In genomic region chr15:25684521-25685215, GRCh38 we compare ENCODE assay signal across 10 cellular contexts.
DNase-seq lines count a peak whose midpoint lies in the region; ATAC-seq and TF ChIP-seq lines count a peak whose summit lies in the region.
"Had no signal": no experiment of that assay in that cellular context is flagged by ENCODE, and none has a peak within 500 bp of the region (broad histone marks: within the 10 kb centered on the region; RNA-seq: fewer than 3 reads in every experiment).

No MANE protein-coding gene starts in this region.

- H3K27me3 ChIP-seq in AG04450 (ENCODE audit: control insufficient read depth, insufficient read depth, low read length) (no peaks in the 10 kb centered on the region), osteoblast (ENCODE audit: insufficient read depth, low read length) (no peaks in the 10 kb centered on the region)

- TF ChIP-seq CTCF in AG04450 (IDR thresholded peaks at IDR 0.05; ENCODE audit: low read depth, low read length) (no peak), RWPE1 (conservative IDR thresholded peaks at IDR 0.05; ENCODE audit: low read depth) (no peak), osteoblast (IDR thresholded peaks at IDR 0.05; ENCODE audit: extremely low read depth, low read depth, low read length) (no peak)

- no peaks in the 10 kb centered on the region for H3K79me2 ChIP-seq in osteoblast (ENCODE audit: insufficient read depth, low read length)

- H3K4me3 ChIP-seq in AG04450 (ENCODE audit: low read depth, low read length): no peak overlapping the region
- H3K4me3 ChIP-seq in osteoblast (ENCODE audit: insufficient read depth, low read length): peak overlapping the region; percentile 18

- DNase-seq in AG04450 (ENCODE audit: low read depth, low spot score) (peak; percentile 37), RWPE1 (ENCODE audit: low spot score) (peak; percentile 15), Right ventricle myocardium superior (peak; percentile 64), osteoblast (ENCODE audit: insufficient read length, low spot score, missing footprints) (peak; percentile 98), HCEC 1CT (no peak)
- DNase-seq: NCI-H524 treated with DMSO at 0.1 percent for 48 hours had no signal

- POLR2A ChIA-PET in AG04450 (lab: Yijun Ruan, JAX): no interaction called here
- POLR2A ChIA-PET in RWPE1 (lab: Yijun Ruan, JAX; ENCODE audit: low non-redundant PET): no interaction called here

- H3K9me3 ChIP-seq in AG04450 (ENCODE audit: control insufficient read depth, insufficient read depth, low read length): no peaks in the 10 kb centered on the region
- H3K9me3 ChIP-seq in osteoblast (ENCODE audit: low read depth, low read length): no peaks in the 10 kb centered on the region

- peak; percentile 36 for ATAC-seq in Right ventricle myocardium superior (ENCODE audit: poor library complexity)
- ATAC-seq in HG03135 (IDR thresholded peaks at IDR 0.05; ENCODE audit: unreplicated experiment): no peak
- ATAC-seq in GM21723 (IDR thresholded peaks at IDR 0.05; ENCODE audit: unreplicated experiment): no peak
- no peak for ATAC-seq in HG03159 (IDR thresholded peaks at IDR 0.05; ENCODE audit: unreplicated experiment)

- H4K20me1 ChIP-seq in osteoblast (ENCODE audit: insufficient read depth, low read length): no peaks in the 10 kb centered on the region

- no peak overlapping the region for H2AFZ ChIP-seq in osteoblast (ENCODE audit: low read length)

- H3K27ac ChIP-seq in AG04450 (ENCODE audit: low read depth, low read length) (peak overlapping the region; percentile 61), RWPE1 (no peak overlapping the region), osteoblast (ENCODE audit: low read depth, low read length) (peak overlapping the region; percentile 50)
- H3K27ac ChIP-seq: epithelial cell of prostate had no signal

- CTCF ChIA-PET in AG04450 (lab: Charles Lee) (interaction anchor here (1.4 to 2.4 kb wide), 3 partner anchors 10 to 249 kb away, joined by 3 to 9 read pairs (median 5); no protein-coding TSS in a partner anchor), RWPE1 (lab: Yijun Ruan, JAX) (interaction anchor here (0.6 kb wide), 1 partner anchor 1189 kb away, joined by 3 read pairs; no protein-coding TSS in a partner anchor)

- peak overlapping the region; percentile 61 for H3K4me2 ChIP-seq in osteoblast (ENCODE audit: insufficient read depth, low read length)

- intact Hi-C loops in Right ventricle myocardium superior (cut with DNase I): no loop called here

- H3K4me1 ChIP-seq in osteoblast (ENCODE audit: insufficient read depth, low read length): peaks cover 21% of the 10 kb centered on the region

- H3K36me3 ChIP-seq in osteoblast (ENCODE audit: insufficient read depth, low read length): peaks cover 33% of the 10 kb centered on the region
